In genomic region chr7:42677751-42678231, GRCh38 we compare ENCODE assay signal across 12 cellular contexts.
DNase-seq lines count a peak whose midpoint lies in the region; ATAC-seq and TF ChIP-seq lines count a peak whose summit lies in the region.
"Had no signal": no experiment of that assay in that cellular context is flagged by ENCODE, and none has a peak within 500 bp of the region (broad histone marks: within the 10 kb centered on the region; RNA-seq: fewer than 3 reads in every experiment).

No MANE protein-coding gene starts in this region.

- TF ChIP-seq EP300 in esophagus muscularis mucosa (IDR thresholded peaks at IDR 0.05) = no peak

- TF ChIP-seq POLR2A in esophagus muscularis mucosa (IDR thresholded peaks at IDR 0.05; ENCODE audit: low read depth) = no peak

- no peak overlapping the region for H3K9ac ChIP-seq in neural progenitor cell

- POLR2A ChIA-PET in A673 (lab: Charles Lee; ENCODE audit: low non-redundant PET) = interaction anchor here (0.6 kb wide), 1 partner anchor 41 kb away, joined by 7 read pairs; no protein-coding TSS in a partner anchor

- H3K4me1 ChIP-seq in A673 (ENCODE audit: insufficient read depth, low read length, poor library complexity, severe bottlenecking) = peaks cover 3% of the 10 kb centered on the region
- H3K4me1 ChIP-seq in esophagus muscularis mucosa = peaks cover 0 to 30% (median 26%) of the 10 kb centered on the region in 4 donors
- peaks cover 4% of the 10 kb centered on the region for H3K4me1 ChIP-seq in neural progenitor cell
- H3K4me1 ChIP-seq: thyroid gland had no signal

- no peak overlapping the region for H3K4me3 Mint-ChIP-seq in neural progenitor cell
- H3K4me3 Mint-ChIP-seq: dendritic cell treated with granulocyte-macrophage colony-stimulating factor and Interleukin-4, amounts not matched to agents 40 ng/mL and 50 ng/mL, for 4 days had no signal

- DNase-seq in A673 (ENCODE audit: low spot score) (peak; percentile 65), MG63 (peak; percentile 86), esophagus muscularis mucosa (ENCODE audit: extremely low spot score) (no peak), neural progenitor cell (ENCODE audit: low spot score) (no peak), cerebellar cortex (ENCODE audit: low spot score) (no peak)
- DNase-seq in activated naive CD4-positive, alpha-beta T cell (lab: John Stamatoyannopoulos, UW) = no peak
- no peak for DNase-seq in activated T-cell treated with anti-CD3 and anti-CD28 coated beads, Interleukin-2, amount 50 U/mL, for 48 hours
- DNase-seq: NCI-H187, SJCRH30, thyroid gland had no signal

- H3K36me3 ChIP-seq in A673 (ENCODE audit: insufficient read depth, low read length, poor library complexity, severe bottlenecking) = no peaks in the 10 kb centered on the region
- H3K36me3 ChIP-seq in MG63 = no peaks in the 10 kb centered on the region
- no peaks in the 10 kb centered on the region for H3K36me3 ChIP-seq in esophagus muscularis mucosa
- H3K36me3 ChIP-seq in neural progenitor cell = no peaks in the 10 kb centered on the region
- H3K36me3 ChIP-seq: SJCRH30, thyroid gland had no signal

- peaks cover 21% of the 10 kb centered on the region for H3K9me3 Mint-ChIP-seq in neural progenitor cell
- H3K9me3 Mint-ChIP-seq: dendritic cell treated with granulocyte-macrophage colony-stimulating factor and Interleukin-4, amounts not matched to agents 40 ng/mL and 50 ng/mL, for 4 days had no signal

- peaks cover 5% of the 10 kb centered on the region for H3K27me3 Mint-ChIP-seq in neural progenitor cell (ENCODE audit: insufficient read depth, low read depth)
- H3K27me3 Mint-ChIP-seq: dendritic cell treated with granulocyte-macrophage colony-stimulating factor and Interleukin-4, amounts not matched to agents 40 ng/mL and 50 ng/mL, for 4 days had no signal

- TF ChIP-seq CTCF in A673 (conservative IDR thresholded peaks at IDR 0.05; ENCODE audit: low read depth, low read length) = no peak
- TF ChIP-seq CTCF in esophagus muscularis mucosa (IDR thresholded peaks at IDR 0.05) = no peak
- no peak for TF ChIP-seq CTCF in neural progenitor cell (IDR thresholded peaks at IDR 0.05)

- no peak overlapping the region for H3K27ac Mint-ChIP-seq in neural progenitor cell
- H3K27ac Mint-ChIP-seq: dendritic cell treated with granulocyte-macrophage colony-stimulating factor and Interleukin-4, amounts not matched to agents 40 ng/mL and 50 ng/mL, for 4 days had no signal

- no peaks in the 10 kb centered on the region for H3K79me2 ChIP-seq in neural progenitor cell (ENCODE audit: low read depth)

- no peak overlapping the region for H3K4me2 ChIP-seq in neural progenitor cell

- intact Hi-C loops in A673 (cut with micrococcal nuclease; ENCODE audit: unreplicated experiment) = no loop called here
- intact Hi-C loops in esophagus muscularis mucosa (cut with DNase I) = loop anchor here (5.0 kb wide), 1 partner anchor 440 kb away; the partner anchor contains the start of gene GLI3

- peaks cover 10% of the 10 kb centered on the region for H3K4me1 Mint-ChIP-seq in neural progenitor cell

- no peak for ATAC-seq in GM19467 (IDR thresholded peaks at IDR 0.05; ENCODE audit: unreplicated experiment)

- CTCF ChIA-PET in A673 (lab: Charles Lee) = interaction anchor here (0.6 to 0.9 kb wide), 4 partner anchors 9 to 736 kb away, joined by 3 read pairs; no protein-coding TSS in a partner anchor

- peaks cover 8% of the 10 kb centered on the region for H3K9me3 ChIP-seq in A673 (ENCODE audit: low read depth, low read length, poor library complexity, severe bottlenecking)
- H3K9me3 ChIP-seq in MG63 = peaks cover 2% of the 10 kb centered on the region; the same call in 1 of the 2 replicates
- no peaks in the 10 kb centered on the region for H3K9me3 ChIP-seq in esophagus muscularis mucosa
- peaks cover 8% of the 10 kb centered on the region for H3K9me3 ChIP-seq in neural progenitor cell (ENCODE audit: low read depth)
- H3K9me3 ChIP-seq: thyroid gland had no signal

- BruUV-seq in A673 (replicated peaks; lab: Mats Ljungman, UMichigan) = no TSS peak

- peak overlapping the region; percentile 3 for H2AFZ ChIP-seq in neural progenitor cell (replicated peaks)

- H3F3A ChIP-seq in neural progenitor cell (ENCODE audit: low read depth) = no peaks in the 10 kb centered on the region

- 0% methylated on average over 2 of the region's 2 CpGs for WGBS in esophagus muscularis mucosa

- H3K4me3 ChIP-seq in A673 (ENCODE audit: low read depth, low read length, poor library complexity, severe bottlenecking) (no peak overlapping the region), MG63 (no peak overlapping the region), esophagus muscularis mucosa (no peak overlapping the region), neural progenitor cell (no peak overlapping the region)
- H3K4me3 ChIP-seq: SJCRH30, thyroid gland had no signal

- peaks cover 2% of the 10 kb centered on the region for H3K36me3 Mint-ChIP-seq in neural progenitor cell

- no peaks in the 10 kb centered on the region for H4K20me1 ChIP-seq in neural progenitor cell (ENCODE audit: low read depth)

- peak overlapping the region; percentile 7 for H3K27ac ChIP-seq in A673 (ENCODE audit: low read depth, low read length, poor library complexity, severe bottlenecking)
- peak overlapping the region; percentile 18 to 78 (median 56) for H3K27ac ChIP-seq in esophagus muscularis mucosa (replicated peaks in 1 of 4)
- no peak overlapping the region for H3K27ac ChIP-seq in neural progenitor cell
- H3K27ac ChIP-seq: SJCRH30, thyroid gland had no signal

- H3K27me3 ChIP-seq in A673 (replicated peaks; ENCODE audit: insufficient read depth, low read depth, low read length, poor library complexity) (no peaks in the 10 kb centered on the region), MG63 (no peaks in the 10 kb centered on the region), esophagus muscularis mucosa (no peaks in the 10 kb centered on the region), neural progenitor cell (no peaks in the 10 kb centered on the region)
- H3K27me3 ChIP-seq: SJCRH30, thyroid gland had no signal

Comparison
In these comparisons a context has a peak if more than half of its experiments do, and no peak if none do; other contexts are left out.
1. DNase-seq: peak in A673 (single experiment) and MG63 (single experiment); none in esophagus muscularis mucosa (single experiment), neural progenitor cell (single experiment), activated naive CD4-positive, alpha-beta T cell (0 of 4), cerebellar cortex (single experiment) and activated T-cell treated with anti-CD3 and anti-CD28 coated beads, Interleukin-2, amount 50 U/mL, for 48 hours (0 of 2).